In the genomic region with DNA sequence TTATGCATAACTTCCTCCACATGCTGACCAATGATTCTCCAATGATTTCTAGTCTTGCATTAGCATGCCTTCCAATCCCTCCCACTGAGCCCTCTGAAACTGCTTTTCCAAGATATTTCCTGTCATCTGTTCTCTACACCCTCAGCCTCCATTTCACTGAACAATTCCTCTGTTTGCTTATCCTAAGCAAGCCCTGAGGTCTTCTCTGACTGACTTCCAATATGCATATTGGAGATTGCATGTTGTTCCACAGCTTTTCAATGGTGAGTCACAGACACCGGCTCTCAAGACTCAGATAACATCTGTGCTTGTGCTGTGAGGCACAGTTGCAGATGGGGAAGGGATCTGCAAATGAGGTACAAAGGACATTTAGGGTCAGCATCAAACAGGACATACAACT, we compare ENCODE assay signal across 10 cellular contexts.
DNase-seq lines count a peak whose midpoint lies in the region; ATAC-seq, FAIRE-seq and TF ChIP-seq lines count a peak whose summit lies in the region.
"Had no signal": no experiment of that assay in that cellular context is flagged by ENCODE, and none has a peak within 500 bp of the region (broad histone marks: within the 10 kb centered on the region; RNA-seq: fewer than 3 reads in every experiment).

No MANE protein-coding gene starts in this region.

- no peaks in the 10 kb centered on the region for H3K27me3 ChIP-seq in bronchial epithelial cell (ENCODE audit: control insufficient read depth, insufficient read depth, low read length)
- H3K27me3 ChIP-seq: esophagus muscularis mucosa had no signal

- H3K4me3 ChIP-seq in bronchial epithelial cell (ENCODE audit: low read depth, low read length): no peak overlapping the region
- H3K4me3 ChIP-seq: esophagus muscularis mucosa had no signal

- H3K4me3 Mint-ChIP-seq in activated CD4-positive, alpha-beta memory T cell treated with anti-CD3 and anti-CD28 coated beads, Interleukin-2, amount 10 ng/mL, durations not matched to agents 7 days and 5 days: no peak overlapping the region

- POLR2A ChIA-PET in activated CD4-positive, alpha-beta memory T cell treated with anti-CD3 and anti-CD28 coated beads, Interleukin-2, amount 10 ng/mL, durations not matched to agents 7 days and 5 days (lab: Charles Lee): no interaction called here

- CTCF ChIA-PET in activated CD4-positive, alpha-beta memory T cell treated with anti-CD3 and anti-CD28 coated beads, Interleukin-2, amount 10 ng/mL, durations not matched to agents 7 days and 5 days (lab: Charles Lee): no interaction called here

- FAIRE-seq in bronchial epithelial cell (lab: Jason Lieb, UNC): peak; percentile 79

- TF ChIP-seq CTCF in bronchial epithelial cell (IDR thresholded peaks at IDR 0.05; ENCODE audit: insufficient read depth, low read length, severe bottlenecking): no peak

- ATAC-seq in HG02852 (IDR thresholded peaks at IDR 0.05; ENCODE audit: unreplicated experiment): no peak
- ATAC-seq: stimulated activated naive CD8-positive, alpha-beta T cell treated with anti-CD3 and anti-CD28 coated beads, Interleukin-15, Interleukin-2, amounts not matched to agents 100 U/mL and 50 U/mL, for 24 hours had no signal

- H3K9me3 Mint-ChIP-seq in activated CD4-positive, alpha-beta memory T cell treated with anti-CD3 and anti-CD28 coated beads, Interleukin-2, amount 10 ng/mL, durations not matched to agents 7 days and 5 days: no peaks in the 10 kb centered on the region

- H3K36me3 Mint-ChIP-seq in activated CD4-positive, alpha-beta memory T cell treated with anti-CD3 and anti-CD28 coated beads, Interleukin-2, amount 10 ng/mL, durations not matched to agents 7 days and 5 days (ENCODE audit: low read depth): peaks cover 2% of the 10 kb centered on the region

- H3K27me3 Mint-ChIP-seq in activated CD4-positive, alpha-beta memory T cell treated with anti-CD3 and anti-CD28 coated beads, Interleukin-2, amount 10 ng/mL, durations not matched to agents 7 days and 5 days: no peaks in the 10 kb centered on the region

- H3K27ac Mint-ChIP-seq in activated CD4-positive, alpha-beta memory T cell treated with anti-CD3 and anti-CD28 coated beads, Interleukin-2, amount 10 ng/mL, durations not matched to agents 7 days and 5 days: no peak overlapping the region

- no peaks in the 10 kb centered on the region for H3K36me3 ChIP-seq in bronchial epithelial cell (ENCODE audit: control insufficient read depth, insufficient read depth, low read length)

- DNase-seq in Daoy (ENCODE audit: low read depth) (peak; percentile 1), NCI-H2171 (lab: John Stamatoyannopoulos, UW) (peak; percentile 27), bronchial epithelial cell (ENCODE audit: low read depth) (peak; percentile 77), middle frontal gyrus (ENCODE audit: extremely low spot score, low spot score) (peak; percentile 18), NCI-H774 (lab: John Stamatoyannopoulos, UW) (no peak), SW 1271 (lab: John Stamatoyannopoulos, UW) (no peak)
- no peak for DNase-seq in activated CD4-positive, alpha-beta memory T cell treated with anti-CD3 and anti-CD28 coated beads, Interleukin-2, amount 10 ng/mL, durations not matched to agents 7 days and 5 days
- DNase-seq: stimulated activated naive CD8-positive, alpha-beta T cell treated with anti-CD3 and anti-CD28 coated beads, Interleukin-15, Interleukin-2, amounts not matched to agents 100 U/mL and 50 U/mL, for 24 hours had no signal

- peaks cover 2% of the 10 kb centered on the region for H3K4me1 Mint-ChIP-seq in activated CD4-positive, alpha-beta memory T cell treated with anti-CD3 and anti-CD28 coated beads, Interleukin-2, amount 10 ng/mL, durations not matched to agents 7 days and 5 days

Comparison
In these comparisons a context has a peak if more than half of its experiments do, and no peak if none do; other contexts are left out.
1. DNase-seq: peak in Daoy (single experiment), NCI-H2171 (single experiment), bronchial epithelial cell (single experiment) and middle frontal gyrus (single experiment); none in NCI-H774 (single experiment), activated CD4-positive, alpha-beta memory T cell treated with anti-CD3 and anti-CD28 coated beads, Interleukin-2, amount 10 ng/mL, durations not matched to agents 7 days and 5 days (single experiment) and SW 1271 (0 of 2).